ENCODE assay signal across 13 cellular contexts in genomic region chr2:109497447-109497846, GRCh38.
A peak's percentile ranks its signal among the peaks of the same experiment; 100 is the strongest.
DNase-seq lines count a peak whose midpoint lies in the region; ATAC-seq and TF ChIP-seq lines count a peak whose summit lies in the region.
"Had no signal": no experiment of that assay in that cellular context is flagged by ENCODE, and none has a peak within 500 bp of the region (broad histone marks: within the 10 kb centered on the region; RNA-seq: fewer than 3 reads in every experiment).

No MANE protein-coding gene starts in this region.

- H3K23ac ChIP-seq in IMR-90 (ENCODE audit: low read depth, low read length), result peak overlapping the region; percentile 54; the same call in 1 of the 2 replicates

- H3K79me1 ChIP-seq in IMR-90 (ENCODE audit: low read depth in 1 of 2, low read length in 2 of 2), result peaks cover 0 to 43% of the 10 kb centered on the region in 2 experiments; a peak in 2 of 4 replicates

- no peak overlapping the region for H4K5ac ChIP-seq in IMR-90 (ENCODE audit: low read depth, low read length)

- H3K9me3 ChIP-seq in BLaER1, result peaks cover 10% of the 10 kb centered on the region; the same call in 1 of the 2 replicates
- H3K9me3 ChIP-seq in IMR-90 (ENCODE audit: control insufficient read depth, insufficient read depth, low read length), result no peaks in the 10 kb centered on the region
- H3K9me3 ChIP-seq in neural cell (ENCODE audit: low read length), result no peaks in the 10 kb centered on the region
- H3K9me3 ChIP-seq in hepatocyte (ENCODE audit: low read depth), result no peaks in the 10 kb centered on the region
- H3K9me3 ChIP-seq in spleen, result no peaks in the 10 kb centered on the region
- no peaks in the 10 kb centered on the region for H3K9me3 ChIP-seq in left lung

- H3K36me3 ChIP-seq in BLaER1 (peaks cover 42% of the 10 kb centered on the region), IMR-90 (ENCODE audit: control insufficient read depth, insufficient read depth, low read length) (peaks cover 25% of the 10 kb centered on the region), neural cell (ENCODE audit: insufficient read depth, low read length) (no peaks in the 10 kb centered on the region), hepatocyte (replicated peaks; ENCODE audit: insufficient read depth, low read depth) (no peaks in the 10 kb centered on the region), spleen (peaks cover 0 to 11% (median 0%) of the 10 kb centered on the region in 6 donors), left lung (peaks cover 0 to 12% of the 10 kb centered on the region in 2 donors)
- H3K36me3 ChIP-seq: WERI-Rb-1 had no signal

- ATAC-seq in IMR-90 (ENCODE audit: low read depth), result peak; percentile 89
- no peak for ATAC-seq in left lung
- ATAC-seq: CD8-positive, alpha-beta T cell; sciatic nerve had no signal

- TF ChIP-seq CTCF in IMR-90 (conservative IDR thresholded peaks at IDR 0.05; ENCODE audit: low read depth, low read length) (no peak), chondrocyte (IDR thresholded peaks at IDR 0.05) (no peak), neural cell (IDR thresholded peaks at IDR 0.05; ENCODE audit: poor library complexity, severe bottlenecking) (peak; percentile 6), hepatocyte (IDR thresholded peaks at IDR 0.05; ENCODE audit: poor library complexity) (no peak), spleen (IDR thresholded peaks at IDR 0.05 in 8 of 11, conservative IDR thresholded peaks at IDR 0.05 in 3 of 11) (no peak), left lung (IDR thresholded peaks at IDR 0.05) (no peak)

- WGBS in IMR-90 (ENCODE audit: extremely low coverage in 2 of 2, insufficient read length in 1 of 2), 2 experiments, result 0% methylated on average over 5 of the region's 8 CpGs; no CpG with 5 or more reads in 1 of the 2 experiments
- WGBS in hepatocyte (ENCODE audit: low lambda C conversion rate, missing lambda C conversion rate), result 37% methylated on average over 8 of the region's 8 CpGs
- 61 to 78% (median 69%) methylated on average over 8 of the region's 8 CpGs for WGBS in spleen, 5 donors

- no peak overlapping the region for H3K4me3 Mint-ChIP-seq in chondrocyte (ENCODE audit: unreplicated experiment)
- H3K4me3 Mint-ChIP-seq: CD8-positive, alpha-beta T cell had no signal

- no peak overlapping the region for H2AFZ ChIP-seq in IMR-90 (replicated peaks; ENCODE audit: low read length, poor library complexity)
- no peak overlapping the region for H2AFZ ChIP-seq in neural cell (ENCODE audit: low read depth, low read length)
- H2AFZ ChIP-seq in hepatocyte, result no peak overlapping the region

- no peak overlapping the region for H2AK9ac ChIP-seq in IMR-90 (replicated peaks; ENCODE audit: low read depth, low read length, poor library complexity)

- peak overlapping the region; percentile 68 for H2BK5ac ChIP-seq in IMR-90 (ENCODE audit: low read depth, low read length, poor library complexity, severe bottlenecking)

- peak overlapping the region; percentile 77; the same call in 1 of the 2 replicates for H4K91ac ChIP-seq in IMR-90 (ENCODE audit: insufficient read depth, low read depth, low read length)

- H3F3A ChIP-seq in neural cell (ENCODE audit: insufficient read depth, low read length, poor library complexity, severe bottlenecking), result peaks cover 4% of the 10 kb centered on the region

- peak overlapping the region; percentile 90 for H3K4me2 ChIP-seq in BLaER1
- peak overlapping the region; percentile 42; the same call in 1 of the 2 replicates for H3K4me2 ChIP-seq in IMR-90 (ENCODE audit: low read depth, low read length)
- peak overlapping the region; percentile 31 for H3K4me2 ChIP-seq in neural cell (ENCODE audit: low read length)
- no peak overlapping the region for H3K4me2 ChIP-seq in hepatocyte

- peak overlapping the region; percentile 70 to 72; a peak in 2 of 4 replicates for H4K8ac ChIP-seq in IMR-90 (ENCODE audit: low read depth in 2 of 2, low read length in 2 of 2)

- no peak for TF ChIP-seq POLR2A in IMR-90 (IDR thresholded peaks at IDR 0.05; ENCODE audit: low read depth, low read length)
- no peak for TF ChIP-seq POLR2A in spleen (IDR thresholded peaks at IDR 0.05)

- no peaks in the 10 kb centered on the region for H3K27me3 Mint-ChIP-seq in chondrocyte (ENCODE audit: low read depth)

- H2BK20ac ChIP-seq in IMR-90 (ENCODE audit: low read depth, low read length), result peak overlapping the region; percentile 74

- peak overlapping the region; percentile 78 for H3K27ac Mint-ChIP-seq in chondrocyte (ENCODE audit: unreplicated experiment)
- H3K27ac Mint-ChIP-seq: CD8-positive, alpha-beta T cell had no signal

- H2BK120ac ChIP-seq in IMR-90 (ENCODE audit: low read depth, low read length), result peak overlapping the region; percentile 75

- H3K56ac ChIP-seq in IMR-90 (ENCODE audit: extremely low read depth, insufficient read depth, low read length), result peak overlapping the region; percentile 38; the same call in 1 of the 2 replicates

- H2AK5ac ChIP-seq in IMR-90 (ENCODE audit: low read depth, low read length), result peak overlapping the region; percentile 80

- H3K27ac ChIP-seq in BLaER1 (peak overlapping the region; percentile 79), IMR-90 (ENCODE audit: insufficient read depth, low read length) (no peak overlapping the region), neural cell (ENCODE audit: low read length) (peak overlapping the region; percentile 25), hepatocyte (no peak overlapping the region), spleen (no peak overlapping the region), left lung (no peak overlapping the region)
- H3K27ac ChIP-seq: WERI-Rb-1 had no signal

- peak overlapping the region; percentile 51; the same call in 1 of the 3 replicates for H2BK15ac ChIP-seq in IMR-90 (ENCODE audit: low read depth, low read length)

- no TSS peak for BruUV-seq in IMR-90 (replicated peaks; lab: Mats Ljungman, UMichigan)

- peak overlapping the region; percentile 84 for H3K4ac ChIP-seq in IMR-90 (ENCODE audit: low read depth, low read length)

- POLR2A ChIA-PET in IMR-90 (lab: Charles Lee; ENCODE audit: unreplicated experiment), result no interaction called here

- intact Hi-C loops in IMR-90 (cut with micrococcal nuclease) (loop anchor here (5.0 kb wide), 1 partner anchor 175 kb away; no protein-coding TSS in a partner anchor), spleen (cut with DNase I; ENCODE audit: low total_unique reads) (no loop called here), left lung (cut with DNase I) (loop anchor here in 1 of 2 donors (5.0 kb wide), 1 partner anchor 370 kb away; the partner anchor contains the start of gene SH3RF3)

- no peaks in the 10 kb centered on the region for H3K27me3 ChIP-seq in BLaER1
- no peaks in the 10 kb centered on the region for H3K27me3 ChIP-seq in IMR-90 (ENCODE audit: control insufficient read depth, insufficient read depth, low read length)
- H3K27me3 ChIP-seq in neural cell (ENCODE audit: insufficient read depth, low read depth, low read length), result no peaks in the 10 kb centered on the region
- no peaks in the 10 kb centered on the region for H3K27me3 ChIP-seq in hepatocyte
- no peaks in the 10 kb centered on the region for H3K27me3 ChIP-seq in spleen (replicated peaks in 1 of 7)
- H3K27me3 ChIP-seq in left lung, result no peaks in the 10 kb centered on the region

- H3K36me3 Mint-ChIP-seq in chondrocyte (ENCODE audit: low read depth), result peaks cover 20% of the 10 kb centered on the region

- TF ChIP-seq RAD21 in IMR-90 (IDR thresholded peaks at IDR 0.05; ENCODE audit: low read length) (no peak), neural cell (conservative IDR thresholded peaks at IDR 0.05) (peak; percentile 26)

- no peaks in the 10 kb centered on the region for H3K9me3 Mint-ChIP-seq in chondrocyte (ENCODE audit: low read depth)
- H3K9me3 Mint-ChIP-seq: CD8-positive, alpha-beta T cell had no signal

- H4K20me1 ChIP-seq in BLaER1 (no peaks in the 10 kb centered on the region), IMR-90 (ENCODE audit: insufficient read depth, low read length) (peaks cover 9% of the 10 kb centered on the region; the same call in 1 of the 2 replicates), neural cell (ENCODE audit: insufficient read depth) (no peaks in the 10 kb centered on the region), hepatocyte (ENCODE audit: insufficient read depth, poor library complexity, severe bottlenecking) (no peaks in the 10 kb centered on the region)

- dilution Hi-C loops in IMR-90 (cut with HindIII; ENCODE audit: low sequenced_read_pairs, unreplicated experiment), result no loop called here

- in situ Hi-C loops in IMR-90 (cut with MboI; ENCODE audit: low sequenced_read_pairs), result no loop called here

- DNase-seq in IMR-90 (peak; percentile 95), chondrocyte (ENCODE audit: low spot score) (no peak), hepatocyte (ENCODE audit: low spot score) (no peak), spleen (no peak), left lung (no peak), LoVo (ENCODE audit: low spot score) (no peak)
- DNase-seq: CD8-positive, alpha-beta T cell; foreskin melanocyte; islet precursor cell had no signal

- peaks cover 31% of the 10 kb centered on the region for H3K9me1 ChIP-seq in IMR-90 (ENCODE audit: insufficient read depth, low read length)

- no peaks in the 10 kb centered on the region for H3K79me2 ChIP-seq in neural cell (replicated peaks; ENCODE audit: insufficient read depth, low read length)
- no peaks in the 10 kb centered on the region for H3K79me2 ChIP-seq in hepatocyte

- H3K9ac ChIP-seq in BLaER1, result peak overlapping the region; percentile 44
- H3K9ac ChIP-seq in IMR-90 (ENCODE audit: low read depth, low read length), result no peak overlapping the region
- no peak overlapping the region for H3K9ac ChIP-seq in neural cell (ENCODE audit: low read length)

- peak overlapping the region; percentile 87 for H3K14ac ChIP-seq in IMR-90 (replicated peaks; ENCODE audit: low read depth, low read length)

- no peak overlapping the region for H3K4me3 ChIP-seq in BLaER1
- no peak overlapping the region for H3K4me3 ChIP-seq in IMR-90 (ENCODE audit: insufficient read depth, low read depth, low read length)
- H3K4me3 ChIP-seq in neural cell (ENCODE audit: low read length), result peak overlapping the region; percentile 35
- H3K4me3 ChIP-seq in hepatocyte, result no peak overlapping the region
- no peak overlapping the region for H3K4me3 ChIP-seq in spleen
- H3K4me3 ChIP-seq in left lung, result no peak overlapping the region

- no peak overlapping the region for H3K18ac ChIP-seq in IMR-90 (ENCODE audit: low read depth, low read length)

- TF ChIP-seq EP300 in neural cell (conservative IDR thresholded peaks at IDR 0.05; ENCODE audit: poor library complexity, severe bottlenecking), result peak; percentile 73

- CTCF ChIA-PET in IMR-90 (lab: Yijun Ruan, JAX), result interaction anchor here (1.3 to 1.6 kb wide), 2 partner anchors 13 to 370 kb away, joined by 3 to 9 read pairs; no protein-coding TSS in a partner anchor

- peaks cover 49% of the 10 kb centered on the region for H3K4me1 Mint-ChIP-seq in chondrocyte (ENCODE audit: low read depth)

- H3K9me2 ChIP-seq in neural cell (ENCODE audit: insufficient read depth, low read length) (no peaks in the 10 kb centered on the region), hepatocyte (replicated peaks; ENCODE audit: insufficient read depth) (no peaks in the 10 kb centered on the region)

- H3K4me1 ChIP-seq in BLaER1, result peaks cover 59% of the 10 kb centered on the region
- H3K4me1 ChIP-seq in IMR-90 (ENCODE audit: control insufficient read depth, insufficient read depth, low read length), result peaks cover 14% of the 10 kb centered on the region
- peaks cover 14% of the 10 kb centered on the region for H3K4me1 ChIP-seq in hepatocyte (ENCODE audit: insufficient read depth)
- H3K4me1 ChIP-seq in spleen, result peaks cover 0 to 28% (median 16%) of the 10 kb centered on the region in 6 donors
- peaks cover 7 to 15% of the 10 kb centered on the region in 2 donors for H3K4me1 ChIP-seq in left lung

Comparison
In these comparisons a context has a peak if more than half of its experiments do, and no peak if none do; other contexts are left out.
1. H3K27ac ChIP-seq: peak in BLaER1 (single experiment) and neural cell (single experiment); none in IMR-90 (single experiment), hepatocyte (single experiment), spleen (0 of 8) and left lung (0 of 2).